ENCODE assay signal across 19 cellular contexts in genomic region chr1:23062271-23062670, GRCh38. TPM values are rescaled to one million over a fixed set of nuclear protein-coding genes. Genes with fewer than 3 reads are reported as not detected.
"Had no signal": no experiment of that assay in that cellular context is flagged by ENCODE, and none has a peak within 500 bp of the region (broad histone marks: within the 10 kb centered on the region; RNA-seq: fewer than 3 reads in every experiment).

No MANE protein-coding gene starts in this region.

- H3K9me3 ChIP-seq: ascending aorta, breast epithelium, lower lobe of right lung, psoas muscle, tibial nerve had no signal

- H3K4me1 Mint-ChIP-seq: activated CD4-positive, alpha-beta T cell treated with anti-CD3 and anti-CD28 coated beads, Interleukin-2, amount 10 ng/mL, durations not matched to agents 7 days and 5 days had no signal

- H3K27ac ChIP-seq: ascending aorta, breast epithelium, lower lobe of right lung, psoas muscle, skin epidermis, tibial nerve had no signal

- H3K4me3 ChIP-seq: ascending aorta, breast epithelium, lower lobe of right lung, psoas muscle, skin epidermis, tibial nerve had no signal

- H3K4me3 Mint-ChIP-seq: activated CD4-positive, alpha-beta T cell treated with anti-CD3 and anti-CD28 coated beads, Interleukin-2, amount 10 ng/mL, durations not matched to agents 7 days and 5 days; activated CD8-positive, alpha-beta T cell treated with anti-CD3 and anti-CD28 coated beads, Interleukin-2, amount 10 ng/mL, durations not matched to agents 7 days and 5 days; activated T-cell treated with anti-CD3 and anti-CD28 coated beads, Interleukin-2, amount 50 U/mL, for 4 hours; T-helper 1 cell treated with Interleukin-12 subunit alpha and Interleukin-12 subunit beta and Interleukin-4 antibody, amounts not matched to agents 30 μg/mL and 1 μg/mL, for 36 hours had no signal

- H3K27me3 Mint-ChIP-seq: activated CD4-positive, alpha-beta T cell treated with anti-CD3 and anti-CD28 coated beads, Interleukin-2, amount 10 ng/mL, durations not matched to agents 7 days and 5 days had no signal

- ATAC-seq: activated CD4-positive, CD25-positive, alpha-beta regulatory T cell treated with anti-CD3 and anti-CD28 coated beads, Interleukin-2, amount 50 U/mL, for 24 hours; activated CD8-positive, alpha-beta T cell treated with anti-CD3 and anti-CD28 coated beads, Interleukin-2, amount 10 ng/mL, durations not matched to agents 7 days and 5 days; activated T-cell treated with anti-CD3 and anti-CD28 coated beads, Interleukin-2, amount 50 U/mL, for 4 hours; left colon; lower lobe of right lung; psoas muscle; right cardiac atrium; stimulated activated naive CD8-positive, alpha-beta T cell treated with anti-CD3 and anti-CD28 coated beads, Interleukin-15, Interleukin-2, amounts not matched to agents 100 U/mL and 50 U/mL, for 24 hours had no signal

- H3K27ac Mint-ChIP-seq: activated CD4-positive, alpha-beta T cell treated with anti-CD3 and anti-CD28 coated beads, Interleukin-2, amount 10 ng/mL, durations not matched to agents 7 days and 5 days; activated CD8-positive, alpha-beta T cell treated with anti-CD3 and anti-CD28 coated beads, Interleukin-2, amount 10 ng/mL, durations not matched to agents 7 days and 5 days; T-helper 1 cell treated with Interleukin-12 subunit alpha and Interleukin-12 subunit beta and Interleukin-4 antibody, amounts not matched to agents 30 μg/mL and 1 μg/mL, for 36 hours had no signal

- H3K9me3 Mint-ChIP-seq: activated CD4-positive, alpha-beta T cell treated with anti-CD3 and anti-CD28 coated beads, Interleukin-2, amount 10 ng/mL, durations not matched to agents 7 days and 5 days; activated T-cell treated with anti-CD3 and anti-CD28 coated beads, Interleukin-2, amount 50 U/mL, for 4 hours; T-helper 1 cell treated with Interleukin-12 subunit alpha and Interleukin-12 subunit beta and Interleukin-4 antibody, amounts not matched to agents 30 μg/mL and 1 μg/mL, for 36 hours had no signal

- H3K27me3 ChIP-seq: ascending aorta, breast epithelium, tibial nerve had no signal

- H3K36me3 ChIP-seq: breast epithelium had no signal

- H3K4me1 ChIP-seq: ascending aorta, breast epithelium, lower lobe of right lung, psoas muscle, tibial nerve had no signal

- DNase-seq: activated CD4-positive, alpha-beta T cell treated with anti-CD3 and anti-CD28 coated beads, Interleukin-2, amount 10 ng/mL, durations not matched to agents 7 days and 5 days; activated CD8-positive, alpha-beta T cell treated with anti-CD3 and anti-CD28 coated beads, Interleukin-2, amount 10 ng/mL, durations not matched to agents 7 days and 5 days; activated naive CD4-positive, alpha-beta T cell treated with anti-CD3 and anti-CD28 coated beads, Interleukin-2, amount 50 U/mL, for 16 hours; activated T-cell treated with anti-CD3 and anti-CD28 coated beads, Interleukin-2, amount 50 U/mL, for 4 hours; cerebellar nuclear complex; effector memory CD4-positive, alpha-beta T cell; erythroblast; left colon; lower lobe of right lung; psoas muscle; right cardiac atrium; stimulated activated naive CD8-positive, alpha-beta T cell treated with anti-CD3 and anti-CD28 coated beads, Interleukin-15, Interleukin-2, amounts not matched to agents 100 U/mL and 50 U/mL, for 24 hours had no signal

RNA-seq across cellular contexts. Expression of gene TEX46, which starts 46.6 kb away (rescaled TPM):
- total RNA-seq: activated CD4-positive, alpha-beta T cell treated with anti-CD3 and anti-CD28 coated beads, Interleukin-2, amount 10 ng/mL, durations not matched to agents 7 days and 5 days; activated CD8-positive, alpha-beta T cell treated with anti-CD3 and anti-CD28 coated beads, Interleukin-2, amount 10 ng/mL, durations not matched to agents 7 days and 5 days; activated T-cell treated with anti-CD3 and anti-CD28 coated beads, Interleukin-2, amount 50 U/mL, for 4 hours; ascending aorta; breast epithelium; left colon; lower lobe of right lung; omental fat pad; psoas muscle; right cardiac atrium; tibial nerve had no signal
